8 cellular contexts compared by ENCODE assay signal in genomic region chr6:45424628-45424955, GRCh38. TPM values are rescaled to one million over a fixed set of nuclear protein-coding genes. Genes with fewer than 3 reads are reported as not detected.
DNase-seq lines count a peak whose midpoint lies in the region; ATAC-seq and TF ChIP-seq lines count a peak whose summit lies in the region.

No MANE protein-coding gene starts in this region.

- no peak for ATAC-seq in HG03175 (IDR thresholded peaks at IDR 0.05; ENCODE audit: unreplicated experiment)
- ATAC-seq in GM21447 (IDR thresholded peaks at IDR 0.05; ENCODE audit: unreplicated experiment), result no peak
- ATAC-seq in GM19035 (IDR thresholded peaks at IDR 0.05; ENCODE audit: unreplicated experiment), result no peak

- H3K4me2 ChIP-seq in PC-9 (peak overlapping the region; percentile 92; the same call in 1 of the 2 replicates), osteoblast (ENCODE audit: insufficient read depth, low read length) (peak overlapping the region; percentile 97)

- H3K27ac Mint-ChIP-seq in CD8-positive, alpha-beta memory T cell, result peak overlapping the region; percentile 27 to 98 (median 86)

- peak overlapping the region; percentile 15 for H3K27ac ChIP-seq in CD8-positive, alpha-beta memory T cell (ENCODE audit: low read depth, low read length)
- H3K27ac ChIP-seq in PC-9 (no peak overlapping the region), dorsolateral prefrontal cortex (peak overlapping the region in 43 of 59 donors; percentile 0 to 91 (median 81)), osteoblast (ENCODE audit: low read depth, low read length) (peak overlapping the region; percentile 90)

- H4K20me1 ChIP-seq in PC-9 (ENCODE audit: insufficient read depth) (no peaks in the 10 kb centered on the region), osteoblast (ENCODE audit: insufficient read depth, low read length) (no peaks in the 10 kb centered on the region)

- H2AFZ ChIP-seq in PC-9, result no peak overlapping the region
- H2AFZ ChIP-seq in osteoblast (ENCODE audit: low read length), result peak overlapping the region; percentile 72

- no peaks in the 10 kb centered on the region for H3K36me3 ChIP-seq in CD8-positive, alpha-beta memory T cell (ENCODE audit: insufficient read depth, low read length)
- H3K36me3 ChIP-seq in PC-9 (ENCODE audit: low read depth) (no peaks in the 10 kb centered on the region; the same call in 1 of the 2 replicates), osteoblast (ENCODE audit: insufficient read depth, low read length) (no peaks in the 10 kb centered on the region)

- POLR2A ChIA-PET in CD8-positive, alpha-beta memory T cell (lab: Charles Lee), result no interaction called here
- POLR2A ChIA-PET in PC-9 (lab: Charles Lee; ENCODE audit: unreplicated experiment), result no interaction called here

- intact Hi-C loops in PC-9 (cut with micrococcal nuclease; ENCODE audit: unreplicated experiment), result loop anchor here (5.0 kb wide), 4 partner anchors 47 to 988 kb away; partner anchors contain the start of gene SUPT3H
- intact Hi-C loops in dorsolateral prefrontal cortex (cut with DNase I), result loop anchor here (5.0 to 10.0 kb wide), 3 partner anchors 47 to 500 kb away; partner anchors contain the start of gene SUPT3H (in 1 of the 2)

- no peaks in the 10 kb centered on the region for H3K9me2 ChIP-seq in PC-9 (ENCODE audit: insufficient read depth)

- no peak overlapping the region for H3K4me3 ChIP-seq in CD8-positive, alpha-beta memory T cell (ENCODE audit: low read length)
- H3K4me3 ChIP-seq in PC-9, result no peak overlapping the region
- peak overlapping the region in 45 of 59 donors; percentile 42 to 84 (median 70) for H3K4me3 ChIP-seq in dorsolateral prefrontal cortex
- peak overlapping the region; percentile 92 for H3K4me3 ChIP-seq in osteoblast (ENCODE audit: insufficient read depth, low read length)

- H3K27me3 Mint-ChIP-seq in CD8-positive, alpha-beta memory T cell, result peaks cover 12 to 19% of the 10 kb centered on the region in 2 donors

- DNase-seq in CD8-positive, alpha-beta memory T cell, result no peak
- DNase-seq in PC-9, result no peak
- DNase-seq in dorsolateral prefrontal cortex, result no peak
- peak; percentile 87 for DNase-seq in osteoblast (ENCODE audit: insufficient read length, low spot score, missing footprints)
- no peak for DNase-seq in HK-2 (ENCODE audit: unreplicated experiment)

- TF ChIP-seq CTCF in PC-9 (conservative IDR thresholded peaks at IDR 0.05) (no peak), dorsolateral prefrontal cortex (IDR thresholded peaks at IDR 0.05 in 54 of 56, conservative IDR thresholded peaks at IDR 0.05 in 2 of 56; ENCODE audit: low read depth in 1 of 56, partially characterized antibody in 56 of 56) (no peak), osteoblast (IDR thresholded peaks at IDR 0.05; ENCODE audit: extremely low read depth, low read depth, low read length) (no peak)

- H3K4me3 Mint-ChIP-seq in CD8-positive, alpha-beta memory T cell, result peak overlapping the region; percentile 91 to 100 (median 98)

- H3K27me3 ChIP-seq in CD8-positive, alpha-beta memory T cell (ENCODE audit: insufficient read depth, low read length, poor library complexity, severe bottlenecking), result peaks cover 7% of the 10 kb centered on the region
- H3K27me3 ChIP-seq in PC-9 (ENCODE audit: insufficient read depth, low read depth) (no peaks in the 10 kb centered on the region), dorsolateral prefrontal cortex (peaks cover 0 to 39% (median 21%) of the 10 kb centered on the region in 45 donors), osteoblast (ENCODE audit: insufficient read depth, low read length) (no peaks in the 10 kb centered on the region)

- H3K9me3 ChIP-seq in CD8-positive, alpha-beta memory T cell (ENCODE audit: low read length), result no peaks in the 10 kb centered on the region
- H3K9me3 ChIP-seq in PC-9 (ENCODE audit: insufficient read depth, low read depth) (no peaks in the 10 kb centered on the region), osteoblast (ENCODE audit: low read depth, low read length) (no peaks in the 10 kb centered on the region)

- CTCF ChIA-PET in CD8-positive, alpha-beta memory T cell (lab: Charles Lee), result no interaction called here
- CTCF ChIA-PET in PC-9 (lab: Charles Lee), result no interaction called here

- H3K4me1 ChIP-seq in CD8-positive, alpha-beta memory T cell (ENCODE audit: insufficient read depth, low read length), result peaks cover 19% of the 10 kb centered on the region
- H3K4me1 ChIP-seq in PC-9 (replicated peaks; ENCODE audit: insufficient read depth), result peaks cover 13% of the 10 kb centered on the region
- H3K4me1 ChIP-seq in osteoblast (ENCODE audit: insufficient read depth, low read length), result peaks cover 52% of the 10 kb centered on the region

- no peaks in the 10 kb centered on the region; the same call in 1 of the 2 replicates for H3F3A ChIP-seq in PC-9 (ENCODE audit: insufficient read depth, low read depth)

- H3K9me3 Mint-ChIP-seq in CD8-positive, alpha-beta memory T cell, result no peaks in the 10 kb centered on the region

- peaks cover 53 to 68% (median 62%) of the 10 kb centered on the region in 3 donors for H3K4me1 Mint-ChIP-seq in CD8-positive, alpha-beta memory T cell

- H3K36me3 Mint-ChIP-seq in CD8-positive, alpha-beta memory T cell, result peaks cover 0 to 10% (median 0%) of the 10 kb centered on the region in 3 donors

- BruUV-seq in PC-9 (replicated peaks; lab: Mats Ljungman, UMichigan), result no TSS peak

- H3K79me2 ChIP-seq in PC-9 (ENCODE audit: low read depth) (peaks cover 26% of the 10 kb centered on the region), osteoblast (ENCODE audit: insufficient read depth, low read length) (peaks cover 88% of the 10 kb centered on the region)

RNA-seq across cellular contexts. Expression of gene SUPT3H, which starts 46.9 kb away (rescaled TPM):
- total RNA-seq in CD8-positive, alpha-beta memory T cell, result 10 to 100 TPM; 14.6 to 17.1 TPM
- 13.7 TPM for polyA plus RNA-seq in CD8-positive, alpha-beta memory T cell
- total RNA-seq in PC-9 (2021) (9.0 and 9.2 TPM in 2 replicates), dorsolateral prefrontal cortex (10 to 100 TPM; 19.4 to 51.1 (median 30.3) TPM), osteoblast (4.7 TPM in 2 replicates)

Comparison
In these comparisons a context has a peak if more than half of its experiments do, and no peak if none do; other contexts are left out.
1. H3K4me3 ChIP-seq: peak in dorsolateral prefrontal cortex (45 of 59) and osteoblast (single experiment); none in CD8-positive, alpha-beta memory T cell (single experiment) and PC-9 (single experiment).